11 cellular contexts compared by ENCODE assay signal in the genomic region with DNA sequence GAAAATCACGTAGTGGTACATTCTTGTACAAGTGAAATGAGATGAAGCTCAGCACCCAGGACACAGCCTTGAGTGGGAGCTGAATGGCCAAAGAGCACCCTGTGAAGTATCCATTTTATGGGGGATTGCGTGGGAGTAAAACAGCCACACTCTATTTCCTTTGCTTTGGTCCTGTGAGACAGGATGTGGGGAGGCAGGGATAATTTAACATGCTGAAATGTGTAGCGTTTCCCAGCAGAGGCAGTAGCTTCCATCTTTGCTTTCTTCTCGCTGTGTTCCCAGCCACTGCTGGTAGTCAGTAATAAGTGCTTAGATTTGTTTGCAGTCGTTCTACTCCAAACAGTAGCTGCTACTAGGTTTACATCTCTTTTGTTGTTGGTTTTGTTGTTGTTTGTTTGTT. TPM values are rescaled to one million over a fixed set of nuclear protein-coding genes. Genes with fewer than 3 reads are reported as not detected.
DNase-seq lines count a peak whose midpoint lies in the region; ATAC-seq and TF ChIP-seq lines count a peak whose summit lies in the region.
"Had no signal": no experiment of that assay in that cellular context is flagged by ENCODE, and none has a peak within 500 bp of the region (broad histone marks: within the 10 kb centered on the region; RNA-seq: fewer than 3 reads in every experiment).

No MANE protein-coding gene starts in this region.

- H3K36me3 Mint-ChIP-seq in activated CD4-positive, alpha-beta memory T cell treated with anti-CD3 and anti-CD28 coated beads for 36 hours = no peaks in the 10 kb centered on the region
- no peaks in the 10 kb centered on the region for H3K36me3 Mint-ChIP-seq in type B pancreatic cell

- no peak for TF ChIP-seq EP300 in gastroesophageal sphincter (IDR thresholded peaks at IDR 0.05)

- TF ChIP-seq POLR2A in gastroesophageal sphincter (IDR thresholded peaks at IDR 0.05) = no peak

- no peak for ATAC-seq in gastroesophageal sphincter
- no peak for ATAC-seq in HG03439 (IDR thresholded peaks at IDR 0.05; ENCODE audit: unreplicated experiment)

- H3K9me3 Mint-ChIP-seq in activated CD4-positive, alpha-beta memory T cell treated with anti-CD3 and anti-CD28 coated beads for 36 hours = no peaks in the 10 kb centered on the region
- no peaks in the 10 kb centered on the region for H3K9me3 Mint-ChIP-seq in type B pancreatic cell

- DNase-seq in H4 (ENCODE audit: low spot score) (peak; percentile 58), fibroblast of peridontal ligament (ENCODE audit: extremely low read depth) (peak; percentile 18), SKM-1 (lab: John Stamatoyannopoulos, UW; ENCODE audit: unreplicated experiment) (no peak), type B pancreatic cell (ENCODE audit: extremely low spot score, unreplicated experiment) (no peak)
- peak; percentile 28 for DNase-seq in activated CD4-positive, alpha-beta memory T cell treated with anti-CD3 and anti-CD28 coated beads for 36 hours
- DNase-seq: esophagus squamous epithelium; NCI-H1694 treated with DMSO at 0.1 percent for 48 hours; NK-92 treated with Interleukin-12 subunit alpha and Interleukin-12 subunit beta, amount 100 ng/mL, for 24 hours had no signal

- H3K4me1 ChIP-seq in BLaER1 treated with 17β-estradiol and CSF1 and Interleukin-3, amounts not matched to agents 10 nM and 100 nM = peaks cover 15 to 97% (median 50%) of the 10 kb centered on the region in 10 experiments
- H3K4me1 ChIP-seq in gastroesophageal sphincter = no peaks in the 10 kb centered on the region

- intact Hi-C loops in activated CD4-positive, alpha-beta memory T cell treated with anti-CD3 and anti-CD28 coated beads for 36 hours (cut with micrococcal nuclease) = no loop called here

- peak overlapping the region in 2 of 11 experiments; percentile 36 to 44; a peak in 2 of 22 replicates for H3K9ac ChIP-seq in BLaER1 treated with 17β-estradiol and CSF1 and Interleukin-3, amounts not matched to agents 10 nM and 100 nM

- H3K4me3 ChIP-seq in BLaER1 treated with 17β-estradiol and CSF1 and Interleukin-3, amounts not matched to agents 10 nM and 100 nM = peak overlapping the region in 1 of 10 experiments; percentile 39; a peak in 3 of 20 replicates
- no peak overlapping the region for H3K4me3 ChIP-seq in gastroesophageal sphincter
- H3K4me3 ChIP-seq: esophagus squamous epithelium had no signal

- no peak overlapping the region for H3K27ac Mint-ChIP-seq in activated CD4-positive, alpha-beta memory T cell treated with anti-CD3 and anti-CD28 coated beads for 36 hours
- H3K27ac Mint-ChIP-seq in type B pancreatic cell = no peak overlapping the region

- H3K4me2 ChIP-seq in BLaER1 treated with 17β-estradiol and CSF1 and Interleukin-3, amounts not matched to agents 10 nM and 100 nM = peak overlapping the region in 10 of 11 experiments; percentile 23 to 89 (median 59); a peak in 20 of 22 replicates

- no peaks in the 10 kb centered on the region for H4K20me1 ChIP-seq in BLaER1 treated with 17β-estradiol and CSF1 and Interleukin-3, amounts not matched to agents 10 nM and 100 nM

- no peaks in the 10 kb centered on the region for H3K36me3 ChIP-seq in BLaER1 treated with 17β-estradiol and CSF1 and Interleukin-3, amounts not matched to agents 10 nM and 100 nM
- H3K36me3 ChIP-seq in gastroesophageal sphincter = no peaks in the 10 kb centered on the region
- H3K36me3 ChIP-seq: esophagus squamous epithelium had no signal

- H3K27me3 ChIP-seq in BLaER1 treated with 17β-estradiol and CSF1 and Interleukin-3, amounts not matched to agents 10 nM and 100 nM = no peaks in the 10 kb centered on the region
- peaks cover 4% of the 10 kb centered on the region for H3K27me3 ChIP-seq in gastroesophageal sphincter

- CTCF ChIA-PET in activated CD4-positive, alpha-beta memory T cell treated with anti-CD3 and anti-CD28 coated beads for 36 hours (lab: Charles Lee) = interaction anchor here (1.2 kb wide), 1 partner anchor 408 kb away, joined by 3 read pairs; no protein-coding TSS in a partner anchor

- POLR2A ChIA-PET in activated CD4-positive, alpha-beta memory T cell treated with anti-CD3 and anti-CD28 coated beads for 36 hours (lab: Charles Lee) = interaction anchor here (1.1 kb wide), 1 partner anchor 13 kb away, joined by 3 read pairs; no protein-coding TSS in a partner anchor

- TF ChIP-seq CTCF in type B pancreatic cell (conservative IDR thresholded peaks at IDR 0.05) (no peak), gastroesophageal sphincter (IDR thresholded peaks at IDR 0.05) (no peak)

- H3K4me3 Mint-ChIP-seq in activated CD4-positive, alpha-beta memory T cell treated with anti-CD3 and anti-CD28 coated beads for 36 hours = no peak overlapping the region
- no peak overlapping the region for H3K4me3 Mint-ChIP-seq in type B pancreatic cell

- WGBS in gastroesophageal sphincter (ENCODE audit: low coverage in 1 of 2), 2 donors = 52 to 68% methylated on average over 4 to 5 of the region's 5 CpGs

- H3K27ac ChIP-seq in BLaER1 treated with 17β-estradiol and CSF1 and Interleukin-3, amounts not matched to agents 10 nM and 100 nM = peak overlapping the region in 8 of 11 experiments; percentile 37 to 78 (median 65); a peak in 13 of 22 replicates
- no peak overlapping the region for H3K27ac ChIP-seq in gastroesophageal sphincter
- H3K27ac ChIP-seq: esophagus squamous epithelium had no signal

- peaks cover 3% of the 10 kb centered on the region for H3K27me3 Mint-ChIP-seq in activated CD4-positive, alpha-beta memory T cell treated with anti-CD3 and anti-CD28 coated beads for 36 hours
- peaks cover 4% of the 10 kb centered on the region for H3K27me3 Mint-ChIP-seq in type B pancreatic cell

- H3K4me1 Mint-ChIP-seq in activated CD4-positive, alpha-beta memory T cell treated with anti-CD3 and anti-CD28 coated beads for 36 hours (ENCODE audit: low read depth) = peaks cover 42% of the 10 kb centered on the region
- H3K4me1 Mint-ChIP-seq in type B pancreatic cell (ENCODE audit: unreplicated experiment) = no peaks in the 10 kb centered on the region

- H3K9me3 ChIP-seq in BLaER1 treated with 17β-estradiol and CSF1 and Interleukin-3, amounts not matched to agents 10 nM and 100 nM (replicated peaks in 1 of 11) = peaks cover 0 to under 1% (median 0%) of the 10 kb centered on the region in 11 experiments; a peak in 3 of 22 replicates
- H3K9me3 ChIP-seq in gastroesophageal sphincter = no peaks in the 10 kb centered on the region
- H3K9me3 ChIP-seq: esophagus squamous epithelium had no signal

RNA-seq across cellular contexts. Expression of gene IL31RA, which starts 4.4 kb away (rescaled TPM):
- 7.6 and 10.5 TPM in 2 replicates for total RNA-seq in H4 (2014; rRNA removed; shearing (Covaris generic))
- under 1 TPM; 0.21 to 0.29 TPM for total RNA-seq in activated CD4-positive, alpha-beta memory T cell treated with anti-CD3 and anti-CD28 coated beads for 36 hours
- not detected in 2 replicates for total RNA-seq in type B pancreatic cell (ENCODE audit: low replicate concordance)
- total RNA-seq in gastroesophageal sphincter = under 1 TPM in 2 of 4 donors, not detected in 2; 0.13 to 0.57 TPM
- total RNA-seq: esophagus squamous epithelium had no signal

Comparison
In these comparisons a context has a peak if more than half of its experiments do, and no peak if none do; other contexts are left out.
1. H3K27ac ChIP-seq: peak in BLaER1 treated with 17β-estradiol and CSF1 and Interleukin-3, amounts not matched to agents 10 nM and 100 nM (8 of 11); none in gastroesophageal sphincter (0 of 4).
2. DNase-seq: peak in H4 (single experiment), activated CD4-positive, alpha-beta memory T cell treated with anti-CD3 and anti-CD28 coated beads for 36 hours (single experiment) and fibroblast of peridontal ligament (single experiment); none in SKM-1 (single experiment) and type B pancreatic cell (single experiment).